Comparison of ENCODE assay signal across 1 cellular context in genomic region chr4:71126719-71127118, GRCh38.
TF ChIP-seq lines count a peak whose summit lies in the region.

No MANE protein-coding gene starts in this region.

TF ChIP-seq in GM23338, 12 proteins besides CTCF, POLR2A, EP300 and RAD21 (continued from another document):
- TF ChIP-seq, protein P1, sequence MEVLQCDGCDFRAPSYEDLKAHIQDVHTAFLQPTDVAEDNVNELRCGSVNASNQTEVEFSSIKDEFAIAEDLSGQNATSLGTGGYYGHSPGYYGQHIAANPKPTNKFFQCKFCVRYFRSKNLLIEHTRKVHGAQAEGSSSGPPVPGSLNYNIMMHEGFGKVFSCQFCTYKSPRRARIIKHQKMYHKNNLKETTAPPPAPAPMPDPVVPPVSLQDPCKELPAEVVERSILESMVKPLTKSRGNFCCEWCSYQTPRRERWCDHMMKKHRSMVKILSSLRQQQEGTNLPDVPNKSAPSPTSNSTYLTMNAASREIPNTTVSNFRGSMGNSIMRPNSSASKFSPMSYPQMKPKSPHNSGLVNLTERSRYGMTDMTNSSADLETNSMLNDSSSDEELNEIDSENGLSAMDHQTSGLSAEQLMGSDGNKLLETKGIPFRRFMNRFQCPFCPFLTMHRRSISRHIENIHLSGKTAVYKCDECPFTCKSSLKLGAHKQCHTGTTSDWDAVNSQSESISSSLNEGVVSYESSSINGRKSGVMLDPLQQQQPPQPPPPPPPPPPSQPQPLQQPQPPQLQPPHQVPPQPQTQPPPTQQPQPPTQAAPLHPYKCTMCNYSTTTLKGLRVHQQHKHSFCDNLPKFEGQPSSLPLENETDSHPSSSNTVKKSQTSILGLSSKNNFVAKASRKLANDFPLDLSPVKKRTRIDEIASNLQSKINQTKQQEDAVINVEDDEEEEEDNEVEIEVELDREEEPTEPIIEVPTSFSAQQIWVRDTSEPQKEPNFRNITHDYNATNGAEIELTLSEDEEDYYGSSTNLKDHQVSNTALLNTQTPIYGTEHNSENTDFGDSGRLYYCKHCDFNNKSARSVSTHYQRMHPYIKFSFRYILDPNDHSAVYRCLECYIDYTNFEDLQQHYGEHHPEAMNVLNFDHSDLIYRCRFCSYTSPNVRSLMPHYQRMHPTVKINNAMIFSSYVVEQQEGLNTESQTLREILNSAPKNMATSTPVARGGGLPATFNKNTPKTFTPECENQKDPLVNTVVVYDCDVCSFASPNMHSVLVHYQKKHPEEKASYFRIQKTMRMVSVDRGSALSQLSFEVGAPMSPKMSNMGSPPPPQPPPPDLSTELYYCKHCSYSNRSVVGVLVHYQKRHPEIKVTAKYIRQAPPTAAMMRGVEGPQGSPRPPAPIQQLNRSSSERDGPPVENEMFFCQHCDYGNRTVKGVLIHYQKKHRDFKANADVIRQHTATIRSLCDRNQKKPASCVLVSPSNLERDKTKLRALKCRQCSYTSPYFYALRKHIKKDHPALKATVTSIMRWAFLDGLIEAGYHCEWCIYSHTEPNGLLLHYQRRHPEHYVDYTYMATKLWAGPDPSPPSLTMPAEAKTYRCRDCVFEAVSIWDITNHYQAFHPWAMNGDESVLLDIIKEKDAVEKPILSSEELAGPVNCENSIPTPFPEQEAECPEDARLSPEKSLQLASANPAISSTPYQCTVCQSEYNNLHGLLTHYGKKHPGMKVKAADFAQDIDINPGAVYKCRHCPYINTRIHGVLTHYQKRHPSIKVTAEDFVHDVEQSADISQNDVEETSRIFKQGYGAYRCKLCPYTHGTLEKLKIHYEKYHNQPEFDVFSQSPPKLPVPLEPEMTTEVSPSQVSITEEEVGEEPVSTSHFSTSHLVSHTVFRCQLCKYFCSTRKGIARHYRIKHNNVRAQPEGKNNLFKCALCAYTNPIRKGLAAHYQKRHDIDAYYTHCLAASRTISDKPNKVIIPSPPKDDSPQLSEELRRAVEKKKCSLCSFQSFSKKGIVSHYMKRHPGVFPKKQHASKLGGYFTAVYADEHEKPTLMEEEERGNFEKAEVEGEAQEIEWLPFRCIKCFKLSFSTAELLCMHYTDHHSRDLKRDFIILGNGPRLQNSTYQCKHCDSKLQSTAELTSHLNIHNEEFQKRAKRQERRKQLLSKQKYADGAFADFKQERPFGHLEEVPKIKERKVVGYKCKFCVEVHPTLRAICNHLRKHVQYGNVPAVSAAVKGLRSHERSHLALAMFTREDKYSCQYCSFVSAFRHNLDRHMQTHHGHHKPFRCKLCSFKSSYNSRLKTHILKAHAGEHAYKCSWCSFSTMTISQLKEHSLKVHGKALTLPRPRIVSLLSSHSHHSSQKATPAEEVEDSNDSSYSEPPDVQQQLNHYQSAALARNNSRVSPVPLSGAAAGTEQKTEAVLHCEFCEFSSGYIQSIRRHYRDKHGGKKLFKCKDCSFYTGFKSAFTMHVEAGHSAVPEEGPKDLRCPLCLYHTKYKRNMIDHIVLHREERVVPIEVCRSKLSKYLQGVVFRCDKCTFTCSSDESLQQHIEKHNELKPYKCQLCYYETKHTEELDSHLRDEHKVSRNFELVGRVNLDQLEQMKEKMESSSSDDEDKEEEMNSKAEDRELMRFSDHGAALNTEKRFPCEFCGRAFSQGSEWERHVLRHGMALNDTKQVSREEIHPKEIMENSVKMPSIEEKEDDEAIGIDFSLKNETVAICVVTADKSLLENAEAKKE (CRISPR knock-in tag; IDR thresholded peaks at IDR 0.05), result no peak
- TF ChIP-seq NANOG (IDR thresholded peaks at IDR 0.05; ENCODE audit: borderline replicate concordance) (no peak), ZNF331 (CRISPR knock-in tag; IDR thresholded peaks at IDR 0.05; ENCODE audit: low read depth) (no peak), CREB1 (CRISPR knock-in tag; IDR thresholded peaks at IDR 0.05; ENCODE audit: low read depth) (no peak), STAT1 (IDR thresholded peaks at IDR 0.05; ENCODE audit: unreplicated experiment) (no peak)
- TF ChIP-seq, protein P2, sequence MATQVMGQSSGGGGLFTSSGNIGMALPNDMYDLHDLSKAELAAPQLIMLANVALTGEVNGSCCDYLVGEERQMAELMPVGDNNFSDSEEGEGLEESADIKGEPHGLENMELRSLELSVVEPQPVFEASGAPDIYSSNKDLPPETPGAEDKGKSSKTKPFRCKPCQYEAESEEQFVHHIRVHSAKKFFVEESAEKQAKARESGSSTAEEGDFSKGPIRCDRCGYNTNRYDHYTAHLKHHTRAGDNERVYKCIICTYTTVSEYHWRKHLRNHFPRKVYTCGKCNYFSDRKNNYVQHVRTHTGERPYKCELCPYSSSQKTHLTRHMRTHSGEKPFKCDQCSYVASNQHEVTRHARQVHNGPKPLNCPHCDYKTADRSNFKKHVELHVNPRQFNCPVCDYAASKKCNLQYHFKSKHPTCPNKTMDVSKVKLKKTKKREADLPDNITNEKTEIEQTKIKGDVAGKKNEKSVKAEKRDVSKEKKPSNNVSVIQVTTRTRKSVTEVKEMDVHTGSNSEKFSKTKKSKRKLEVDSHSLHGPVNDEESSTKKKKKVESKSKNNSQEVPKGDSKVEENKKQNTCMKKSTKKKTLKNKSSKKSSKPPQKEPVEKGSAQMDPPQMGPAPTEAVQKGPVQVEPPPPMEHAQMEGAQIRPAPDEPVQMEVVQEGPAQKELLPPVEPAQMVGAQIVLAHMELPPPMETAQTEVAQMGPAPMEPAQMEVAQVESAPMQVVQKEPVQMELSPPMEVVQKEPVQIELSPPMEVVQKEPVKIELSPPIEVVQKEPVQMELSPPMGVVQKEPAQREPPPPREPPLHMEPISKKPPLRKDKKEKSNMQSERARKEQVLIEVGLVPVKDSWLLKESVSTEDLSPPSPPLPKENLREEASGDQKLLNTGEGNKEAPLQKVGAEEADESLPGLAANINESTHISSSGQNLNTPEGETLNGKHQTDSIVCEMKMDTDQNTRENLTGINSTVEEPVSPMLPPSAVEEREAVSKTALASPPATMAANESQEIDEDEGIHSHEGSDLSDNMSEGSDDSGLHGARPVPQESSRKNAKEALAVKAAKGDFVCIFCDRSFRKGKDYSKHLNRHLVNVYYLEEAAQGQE (IDR thresholded peaks at IDR 0.05; ENCODE audit: unreplicated experiment), result no peak
